Comparison of ENCODE assay signal across 18 cellular contexts in the genomic region with DNA sequence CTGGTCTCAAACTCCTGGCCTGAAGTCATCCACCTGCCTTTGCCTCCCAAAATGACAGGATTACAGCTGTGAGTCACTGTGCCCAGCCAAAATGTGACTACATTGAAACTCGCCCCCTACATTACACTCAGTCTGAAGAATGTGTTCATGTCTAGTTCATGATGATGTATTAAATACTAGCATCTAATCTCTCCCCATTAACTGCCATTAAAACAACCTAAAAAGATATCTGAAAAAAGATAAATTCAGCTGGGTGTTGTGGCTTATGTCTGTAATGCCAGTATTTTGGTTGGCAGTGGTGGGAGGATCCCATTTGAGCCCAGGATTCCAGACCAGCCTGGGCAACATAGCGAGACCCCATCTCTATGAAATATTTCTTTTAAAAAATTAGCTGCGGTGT.
"Had no signal": no experiment of that assay in that cellular context is flagged by ENCODE, and none has a peak within 500 bp of the region (broad histone marks: within the 10 kb centered on the region; RNA-seq: fewer than 3 reads in every experiment).

No MANE protein-coding gene starts in this region.

- H3K27ac ChIP-seq: RWPE1 had no signal

- DNase-seq: Karpas-422, KG1, MM.1S, NCI-H1092 treated with DMSO at 0.1 percent for 48 hours, NCI-H1436, NCI-H187, NCI-H2029, NCI-H2081 treated with DMSO at 0.1 percent for 48 hours, NCI-H2171, NCI-H226, NCI-H446, NCI-H510A, NCI-H524 treated with DMSO at 0.1 percent for 48 hours, NCI-H69, NCI-H774, SHP77, SW 1271 had no signal
